In genomic region chr17:78716814-78717393, GRCh38 we compare ENCODE assay signal across 8 cellular contexts.
DNase-seq lines count a peak whose midpoint lies in the region; ATAC-seq and TF ChIP-seq lines count a peak whose summit lies in the region.

No MANE protein-coding gene starts in this region.

- no peaks in the 10 kb centered on the region for H3K9me3 ChIP-seq in CD8-positive, alpha-beta memory T cell (ENCODE audit: low read length)
- H3K9me3 ChIP-seq in ectodermal cell (ENCODE audit: control insufficient read depth, low read length) (no peaks in the 10 kb centered on the region), thoracic aorta (no peaks in the 10 kb centered on the region)

- peak overlapping the region; percentile 26 to 98 (median 69) for H3K27ac Mint-ChIP-seq in CD8-positive, alpha-beta memory T cell
- H3K27ac Mint-ChIP-seq in IgD-negative memory B cell (peak overlapping the region; percentile 67 to 92 (median 91)), mesothelial cell of epicardium (no peak overlapping the region)

- TF ChIP-seq CTCF in mesothelial cell of epicardium (IDR thresholded peaks at IDR 0.05; ENCODE audit: unreplicated experiment) (no peak), thoracic aorta (IDR thresholded peaks at IDR 0.05) (no peak)

- ATAC-seq in thoracic aorta (ENCODE audit: insufficient number of reproducible peaks, low FRiP score, low read depth) (no peak), GM21515 (IDR thresholded peaks at IDR 0.05; ENCODE audit: unreplicated experiment) (no peak)

- H3K36me3 ChIP-seq in CD8-positive, alpha-beta memory T cell (ENCODE audit: insufficient read depth, low read length): no peaks in the 10 kb centered on the region
- H3K36me3 ChIP-seq in ectodermal cell (ENCODE audit: control insufficient read depth, insufficient read depth, low read length) (no peaks in the 10 kb centered on the region), thoracic aorta (no peaks in the 10 kb centered on the region)

- peak overlapping the region in 6 of 7 donors; percentile 59 to 88 (median 70) for H3K4me3 Mint-ChIP-seq in CD8-positive, alpha-beta memory T cell
- H3K4me3 Mint-ChIP-seq in IgD-negative memory B cell: peak overlapping the region; percentile 70 to 94 (median 80)
- H3K4me3 Mint-ChIP-seq in mesothelial cell of epicardium: peak overlapping the region; percentile 17

- H3K36me3 Mint-ChIP-seq in CD8-positive, alpha-beta memory T cell: peaks cover 0 to 18% (median 4%) of the 10 kb centered on the region in 3 donors
- H3K36me3 Mint-ChIP-seq in IgD-negative memory B cell (peaks cover 2% of the 10 kb centered on the region), mesothelial cell of epicardium (no peaks in the 10 kb centered on the region)

- H3K4me3 ChIP-seq in CD8-positive, alpha-beta memory T cell (ENCODE audit: low read length): peak overlapping the region; percentile 21
- H3K4me3 ChIP-seq in ectodermal cell (ENCODE audit: insufficient read depth, low read depth, low read length) (peak overlapping the region; percentile 29), thoracic aorta (peak overlapping the region; percentile 70)

- WGBS in ectodermal cell, 2 experiments: 37 to 38% methylated on average over 19 of the region's 19 CpGs

- CTCF ChIA-PET in CD8-positive, alpha-beta memory T cell (lab: Charles Lee): interaction anchor here (1.0 to 1.9 kb wide), 2 partner anchors 8 to 30 kb away, joined by 3 to 7 read pairs; no protein-coding TSS in a partner anchor

- POLR2A ChIA-PET in CD8-positive, alpha-beta memory T cell (lab: Charles Lee): interaction anchor here (0.9 kb wide), 1 partner anchor 12 kb away, joined by 3 read pairs; no protein-coding TSS in a partner anchor

- H3K4me1 Mint-ChIP-seq in CD8-positive, alpha-beta memory T cell: peaks cover 81 to 98% (median 98%) of the 10 kb centered on the region in 3 donors
- H3K4me1 Mint-ChIP-seq in IgD-negative memory B cell (peaks cover 57 to 80% (median 77%) of the 10 kb centered on the region in 3 donors), mesothelial cell of epicardium (peaks cover 46% of the 10 kb centered on the region)

- H3K9me3 Mint-ChIP-seq in CD8-positive, alpha-beta memory T cell: no peaks in the 10 kb centered on the region
- no peaks in the 10 kb centered on the region for H3K9me3 Mint-ChIP-seq in IgD-negative memory B cell
- no peaks in the 10 kb centered on the region for H3K9me3 Mint-ChIP-seq in mesothelial cell of epicardium

- H3K27ac ChIP-seq in CD8-positive, alpha-beta memory T cell (ENCODE audit: low read depth, low read length): no peak overlapping the region
- H3K27ac ChIP-seq in ectodermal cell (ENCODE audit: insufficient read depth, low read depth, low read length, poor library complexity, severe bottlenecking): no peak overlapping the region
- no peak overlapping the region for H3K27ac ChIP-seq in thoracic aorta

- peaks cover 89% of the 10 kb centered on the region for H3K4me1 ChIP-seq in CD8-positive, alpha-beta memory T cell (ENCODE audit: insufficient read depth, low read length)
- H3K4me1 ChIP-seq in ectodermal cell (ENCODE audit: control insufficient read depth, insufficient read depth, low read length) (peaks cover 10% of the 10 kb centered on the region), thoracic aorta (ENCODE audit: control insufficient read depth in 1 of 2, low read depth in 2 of 2) (peaks cover 17 to 34% of the 10 kb centered on the region in 2 donors)

- peak in 1 of 5 donors; percentile 41 for DNase-seq in CD8-positive, alpha-beta memory T cell
- DNase-seq in SK-N-DZ (ENCODE audit: low spot score) (peak; percentile 41), mesothelial cell of epicardium (ENCODE audit: low spot score in 2 of 2, unreplicated experiment in 2 of 2) (no peak), thoracic aorta (ENCODE audit: low spot score) (no peak), SKM-1 (lab: John Stamatoyannopoulos, UW; ENCODE audit: unreplicated experiment) (no peak)

- H3K27me3 Mint-ChIP-seq in CD8-positive, alpha-beta memory T cell: no peaks in the 10 kb centered on the region
- H3K27me3 Mint-ChIP-seq in IgD-negative memory B cell (no peaks in the 10 kb centered on the region), mesothelial cell of epicardium (ENCODE audit: low read depth) (no peaks in the 10 kb centered on the region)

- no peaks in the 10 kb centered on the region for H3K27me3 ChIP-seq in CD8-positive, alpha-beta memory T cell (ENCODE audit: insufficient read depth, low read length, poor library complexity, severe bottlenecking)
- H3K27me3 ChIP-seq in ectodermal cell (ENCODE audit: control insufficient read depth, insufficient read depth, low read length, poor library complexity, severe bottlenecking): no peaks in the 10 kb centered on the region
- H3K27me3 ChIP-seq in thoracic aorta (replicated peaks; ENCODE audit: insufficient read depth): no peaks in the 10 kb centered on the region

Comparison
In these comparisons a context has a peak if more than half of its experiments do, and no peak if none do; other contexts are left out.
1. H3K4me3 Mint-ChIP-seq: peak in every context shown above with its lines; median percentile 80 in IgD-negative memory B cell; 70 in CD8-positive, alpha-beta memory T cell; 17 in mesothelial cell of epicardium.